16 cellular contexts compared by ENCODE assay signal in genomic region chr2:67510745-67511144, GRCh38.
DNase-seq lines count a peak whose midpoint lies in the region; TF ChIP-seq lines count a peak whose summit lies in the region.
"Had no signal": no experiment of that assay in that cellular context is flagged by ENCODE, and none has a peak within 500 bp of the region (broad histone marks: within the 10 kb centered on the region; RNA-seq: fewer than 3 reads in every experiment).

No MANE protein-coding gene starts in this region.

- no peak for TF ChIP-seq CTCF in AG10803 (conservative IDR thresholded peaks at IDR 0.05; ENCODE audit: low read length)

- DNase-seq in AG10803 (ENCODE audit: low read depth) (peak; percentile 18), amniotic epithelial cell (ENCODE audit: low read depth) (peak; percentile 86), fibroblast of peridontal ligament (ENCODE audit: extremely low read depth) (peak; percentile 43), renal cortical epithelial cell (ENCODE audit: low read depth) (peak; percentile 49), anterior cingulate cortex (lab: John Stamatoyannopoulos, UW) (no peak), D341Med (ENCODE audit: low spot score) (no peak), NOMO-1 treated with DMSO at 0.1 percent for 48 hours (lab: John Stamatoyannopoulos, UW; ENCODE audit: unreplicated experiment) (no peak)
- DNase-seq: EL, HFFc6, KBM-7, NCI-H1092, NCI-H446, NCI-H82, Peyer's patch, SHP77 treated with DMSO at 0.1 percent for 48 hours had no signal

- H3K4me3 ChIP-seq in AG10803 (ENCODE audit: low read length) = no peak overlapping the region
- H3K4me3 ChIP-seq: BLaER1 treated with 17β-estradiol and CSF1 and Interleukin-3, amounts not matched to agents 10 nM and 100 nM; Peyer's patch had no signal

Comparison
In these comparisons a context has a peak if more than half of its experiments do, and no peak if none do; other contexts are left out.
1. DNase-seq: peak in AG10803 (single experiment), amniotic epithelial cell (single experiment), fibroblast of peridontal ligament (single experiment) and renal cortical epithelial cell (single experiment); none in anterior cingulate cortex (0 of 58), D341Med (single experiment) and NOMO-1 treated with DMSO at 0.1 percent for 48 hours (single experiment).